In genomic region chr14:75257241-75257640, GRCh38 we compare ENCODE assay signal across 1 cellular context.
TF ChIP-seq lines count a peak whose summit lies in the region.

No MANE protein-coding gene starts in this region.

TF ChIP-seq in GM23338, 12 proteins besides CTCF, POLR2A, EP300 and RAD21 (continued from another document):
- no peak for TF ChIP-seq ZNF462 (CRISPR knock-in tag; IDR thresholded peaks at IDR 0.05)
- TF ChIP-seq POLR2AphosphoS5 (IDR thresholded peaks at IDR 0.05; ENCODE audit: low read depth): no peak
- TF ChIP-seq EZH2 (IDR thresholded peaks at IDR 0.05; ENCODE audit: low read depth, unreplicated experiment): no peak
- TF ChIP-seq REST (IDR thresholded peaks at IDR 0.05; ENCODE audit: unreplicated experiment): no peak
- TF ChIP-seq ZNF331 (CRISPR knock-in tag; IDR thresholded peaks at IDR 0.05; ENCODE audit: low read depth): no peak
- TF ChIP-seq EZH2phosphoT487 (IDR thresholded peaks at IDR 0.05; ENCODE audit: unreplicated experiment): no peak
- TF ChIP-seq, protein P1, sequence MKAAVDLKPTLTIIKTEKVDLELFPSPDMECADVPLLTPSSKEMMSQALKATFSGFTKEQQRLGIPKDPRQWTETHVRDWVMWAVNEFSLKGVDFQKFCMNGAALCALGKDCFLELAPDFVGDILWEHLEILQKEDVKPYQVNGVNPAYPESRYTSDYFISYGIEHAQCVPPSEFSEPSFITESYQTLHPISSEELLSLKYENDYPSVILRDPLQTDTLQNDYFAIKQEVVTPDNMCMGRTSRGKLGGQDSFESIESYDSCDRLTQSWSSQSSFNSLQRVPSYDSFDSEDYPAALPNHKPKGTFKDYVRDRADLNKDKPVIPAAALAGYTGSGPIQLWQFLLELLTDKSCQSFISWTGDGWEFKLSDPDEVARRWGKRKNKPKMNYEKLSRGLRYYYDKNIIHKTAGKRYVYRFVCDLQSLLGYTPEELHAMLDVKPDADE (IDR thresholded peaks at IDR 0.05): no peak
- no peak for TF ChIP-seq CREB1 (CRISPR knock-in tag; IDR thresholded peaks at IDR 0.05; ENCODE audit: low read depth)
